Comparison of ENCODE assay signal across 10 cellular contexts in genomic region chr2:96866586-96866985, GRCh38. TPM values are rescaled to one million over a fixed set of nuclear protein-coding genes. Genes with fewer than 3 reads are reported as not detected.
DNase-seq lines count a peak whose midpoint lies in the region; ATAC-seq and TF ChIP-seq lines count a peak whose summit lies in the region.
"Had no signal": no experiment of that assay in that cellular context is flagged by ENCODE, and none has a peak within 500 bp of the region (broad histone marks: within the 10 kb centered on the region; RNA-seq: fewer than 3 reads in every experiment).

No MANE protein-coding gene starts in this region.

- CTCF ChIA-PET in activated CD8-positive, alpha-beta T cell treated with anti-CD3 and anti-CD28 coated beads, Interleukin-2, amount 10 ng/mL, durations not matched to agents 7 days and 5 days (lab: Charles Lee): interaction anchor here (1.1 to 4.0 kb wide), 2 partner anchors 9 to 87 kb away, joined by 3 to 39 read pairs; partner anchors contain the start of gene ANKRD39

- H3K27ac Mint-ChIP-seq in T-helper 2 cell treated with Interferon-gamma antibody and Interleukin-4, amounts not matched to agents 5 μg/mL and 100 μg/mL, for 36 hours: peak overlapping the region; percentile 11
- H3K27ac Mint-ChIP-seq in activated CD8-positive, alpha-beta T cell treated with anti-CD3 and anti-CD28 coated beads, Interleukin-2, amount 10 ng/mL, durations not matched to agents 7 days and 5 days: peak overlapping the region; percentile 52
- H3K27ac Mint-ChIP-seq in stimulated activated memory B cell treated with anti-CD40 and anti-IgM and Interleukin-4, amounts not matched to agents 10 μg/mL and 1 μg/mL and 100 μg/mL, for 72 hours: no peak overlapping the region

- H3K4me1 Mint-ChIP-seq in T-helper 2 cell treated with Interferon-gamma antibody and Interleukin-4, amounts not matched to agents 5 μg/mL and 100 μg/mL, for 36 hours (ENCODE audit: low read depth): peaks cover 20% of the 10 kb centered on the region
- peaks cover 42% of the 10 kb centered on the region for H3K4me1 Mint-ChIP-seq in activated CD8-positive, alpha-beta T cell treated with anti-CD3 and anti-CD28 coated beads, Interleukin-2, amount 10 ng/mL, durations not matched to agents 7 days and 5 days (ENCODE audit: low read depth)
- peaks cover 32% of the 10 kb centered on the region for H3K4me1 Mint-ChIP-seq in stimulated activated memory B cell treated with anti-CD40 and anti-IgM and Interleukin-4, amounts not matched to agents 10 μg/mL and 1 μg/mL and 100 μg/mL, for 72 hours

- peaks cover 29% of the 10 kb centered on the region for H3K36me3 Mint-ChIP-seq in T-helper 2 cell treated with Interferon-gamma antibody and Interleukin-4, amounts not matched to agents 5 μg/mL and 100 μg/mL, for 36 hours (ENCODE audit: low read depth)
- H3K36me3 Mint-ChIP-seq in activated CD8-positive, alpha-beta T cell treated with anti-CD3 and anti-CD28 coated beads, Interleukin-2, amount 10 ng/mL, durations not matched to agents 7 days and 5 days (ENCODE audit: low read depth): peaks cover 25% of the 10 kb centered on the region
- peaks cover 48% of the 10 kb centered on the region for H3K36me3 Mint-ChIP-seq in stimulated activated memory B cell treated with anti-CD40 and anti-IgM and Interleukin-4, amounts not matched to agents 10 μg/mL and 1 μg/mL and 100 μg/mL, for 72 hours

- peak overlapping the region; percentile 55 for H3K4me3 Mint-ChIP-seq in T-helper 2 cell treated with Interferon-gamma antibody and Interleukin-4, amounts not matched to agents 5 μg/mL and 100 μg/mL, for 36 hours
- peak overlapping the region; percentile 50 for H3K4me3 Mint-ChIP-seq in activated CD8-positive, alpha-beta T cell treated with anti-CD3 and anti-CD28 coated beads, Interleukin-2, amount 10 ng/mL, durations not matched to agents 7 days and 5 days
- H3K4me3 Mint-ChIP-seq in stimulated activated memory B cell treated with anti-CD40 and anti-IgM and Interleukin-4, amounts not matched to agents 10 μg/mL and 1 μg/mL and 100 μg/mL, for 72 hours: peak overlapping the region; percentile 38

- POLR2A ChIA-PET in activated CD8-positive, alpha-beta T cell treated with anti-CD3 and anti-CD28 coated beads, Interleukin-2, amount 10 ng/mL, durations not matched to agents 7 days and 5 days (lab: Charles Lee): no interaction called here

- no peak for TF ChIP-seq CTCF in GM10266 (IDR thresholded peaks at IDR 0.05; ENCODE audit: control insufficient read depth, insufficient read depth, low read depth, missing control alignments)

- H3K27me3 Mint-ChIP-seq in T-helper 2 cell treated with Interferon-gamma antibody and Interleukin-4, amounts not matched to agents 5 μg/mL and 100 μg/mL, for 36 hours (ENCODE audit: low read depth): peaks cover 11% of the 10 kb centered on the region
- H3K27me3 Mint-ChIP-seq in activated CD8-positive, alpha-beta T cell treated with anti-CD3 and anti-CD28 coated beads, Interleukin-2, amount 10 ng/mL, durations not matched to agents 7 days and 5 days (ENCODE audit: low read depth): peaks cover 4% of the 10 kb centered on the region
- peaks cover 26% of the 10 kb centered on the region for H3K27me3 Mint-ChIP-seq in stimulated activated memory B cell treated with anti-CD40 and anti-IgM and Interleukin-4, amounts not matched to agents 10 μg/mL and 1 μg/mL and 100 μg/mL, for 72 hours

- DNase-seq in T-helper 2 cell treated with Interferon-gamma antibody and Interleukin-4, amounts not matched to agents 5 μg/mL and 100 μg/mL, for 36 hours (ENCODE audit: low spot score): no peak
- DNase-seq in T-helper 2 cell (no peak), left lobe of liver (ENCODE audit: low spot score) (peak; percentile 48), GM10266 (ENCODE audit: extremely low spot score) (no peak), SW 1271 (lab: John Stamatoyannopoulos, UW) (no peak)
- DNase-seq in activated CD8-positive, alpha-beta T cell treated with anti-CD3 and anti-CD28 coated beads, Interleukin-2, amount 10 ng/mL, durations not matched to agents 7 days and 5 days: no peak
- DNase-seq: Right ventricle myocardium superior; stimulated activated CD4-positive, alpha-beta T cell treated with anti-CD3 and anti-CD28 coated beads, Interleukin-4, amount 100 ng/mL, for 4 hours had no signal

- no peak for ATAC-seq in activated CD8-positive, alpha-beta T cell treated with anti-CD3 and anti-CD28 coated beads, Interleukin-2, amount 10 ng/mL, durations not matched to agents 7 days and 5 days
- ATAC-seq in left lobe of liver (no peak), HG02571 (IDR thresholded peaks at IDR 0.05; ENCODE audit: unreplicated experiment) (no peak)
- no peak for ATAC-seq in stimulated activated memory B cell treated with anti-CD40 and anti-IgM and Interleukin-4, amounts not matched to agents 10 μg/mL and 1 μg/mL and 100 μg/mL, for 72 hours

- no peaks in the 10 kb centered on the region for H3K9me3 Mint-ChIP-seq in T-helper 2 cell treated with Interferon-gamma antibody and Interleukin-4, amounts not matched to agents 5 μg/mL and 100 μg/mL, for 36 hours
- H3K9me3 Mint-ChIP-seq in activated CD8-positive, alpha-beta T cell treated with anti-CD3 and anti-CD28 coated beads, Interleukin-2, amount 10 ng/mL, durations not matched to agents 7 days and 5 days (ENCODE audit: insufficient read depth): no peaks in the 10 kb centered on the region
- H3K9me3 Mint-ChIP-seq in stimulated activated memory B cell treated with anti-CD40 and anti-IgM and Interleukin-4, amounts not matched to agents 10 μg/mL and 1 μg/mL and 100 μg/mL, for 72 hours: no peaks in the 10 kb centered on the region

RNA-seq across cellular contexts. Expression of gene SEMA4C, which starts 3.3 kb away (rescaled TPM):
- 10 to 100 TPM; 21.0 to 24.5 TPM for total RNA-seq in activated CD8-positive, alpha-beta T cell treated with anti-CD3 and anti-CD28 coated beads, Interleukin-2, amount 10 ng/mL, durations not matched to agents 7 days and 5 days
- 18.6 TPM for total RNA-seq in left lobe of liver

RNA-seq across cellular contexts. Expression of gene ANKRD39, which starts 8.8 kb away (rescaled TPM):
- total RNA-seq in activated CD8-positive, alpha-beta T cell treated with anti-CD3 and anti-CD28 coated beads, Interleukin-2, amount 10 ng/mL, durations not matched to agents 7 days and 5 days: 10 to 100 TPM; 35.4 to 36.7 TPM
- 9.5 TPM for total RNA-seq in left lobe of liver

RNA-seq across cellular contexts. Expression of gene ANKRD23, which starts 22.8 kb away (rescaled TPM):
- total RNA-seq in activated CD8-positive, alpha-beta T cell treated with anti-CD3 and anti-CD28 coated beads, Interleukin-2, amount 10 ng/mL, durations not matched to agents 7 days and 5 days: 10 to 100 TPM; 12.6 to 17.2 TPM
- 4.4 TPM for total RNA-seq in left lobe of liver

RNA-seq across cellular contexts. Expression of gene CNNM3, which starts 50.5 kb away (rescaled TPM):
- 10 to 100 TPM; 28.1 to 29.9 TPM for total RNA-seq in activated CD8-positive, alpha-beta T cell treated with anti-CD3 and anti-CD28 coated beads, Interleukin-2, amount 10 ng/mL, durations not matched to agents 7 days and 5 days
- 31.4 TPM for total RNA-seq in left lobe of liver
